ENCODE assay signal across 8 cellular contexts in genomic region chr5:14153932-14154646, GRCh38. TPM values are rescaled to one million over a fixed set of nuclear protein-coding genes. Genes with fewer than 3 reads are reported as not detected.
DNase-seq lines count a peak whose midpoint lies in the region; ATAC-seq and TF ChIP-seq lines count a peak whose summit lies in the region.

No MANE protein-coding gene starts in this region.

- peaks cover 78% of the 10 kb centered on the region for H3K4me1 ChIP-seq in GM23338 (ENCODE audit: insufficient read depth)
- H3K4me1 ChIP-seq in Peyer's patch = peaks cover 0 to 51% (median 14%) of the 10 kb centered on the region in 4 donors
- H3K4me1 ChIP-seq in psoas muscle = peaks cover 66% of the 10 kb centered on the region

- H3K4me3 ChIP-seq in AG09309 (ENCODE audit: control insufficient read depth, low read depth, low read length) (peak overlapping the region; percentile 9), GM23338 (0 out of 2 replicates have a peak overlapping the region, but pooled peaks have one; percentile 14), Peyer's patch (peak overlapping the region in 1 of 4 donors; percentile 8), psoas muscle (peak overlapping the region; percentile 41)

- DNase-seq in AG09309 (ENCODE audit: low read depth) = peak; percentile 51
- DNase-seq in GM23338 (ENCODE audit: low spot score) = peak; percentile 63
- DNase-seq in Peyer's patch = peak; percentile 36 to 83 (median 69)
- peak; percentile 83 for DNase-seq in glomerular visceral epithelial cell (ENCODE audit: extremely low spot score)
- DNase-seq in psoas muscle = peak; percentile 68 to 83
- DNase-seq in cerebellum (ENCODE audit: low spot score) = no peak
- no peak for DNase-seq in GM13976 (ENCODE audit: low spot score)
- no peak for DNase-seq in middle frontal gyrus (ENCODE audit: extremely low spot score, low spot score)

- intact Hi-C loops in psoas muscle (cut with DNase I) = no loop called here

- peak overlapping the region; percentile 45 for H3K4me2 ChIP-seq in GM23338

- peak overlapping the region; percentile 85 for H3K27ac Mint-ChIP-seq in GM23338

- peaks cover 49% of the 10 kb centered on the region for H3K4me1 Mint-ChIP-seq in GM23338

- TF ChIP-seq CTCF in AG09309 (IDR thresholded peaks at IDR 0.05; ENCODE audit: control insufficient read depth, insufficient read depth, low read depth, low read length, missing control alignments) = no peak
- no peak for TF ChIP-seq CTCF in GM23338 (conservative IDR thresholded peaks at IDR 0.05; ENCODE audit: low read depth in 2 of 2)
- TF ChIP-seq CTCF in Peyer's patch (IDR thresholded peaks at IDR 0.05) = no peak
- TF ChIP-seq CTCF in psoas muscle (IDR thresholded peaks at IDR 0.05) = no peak
- no peak for TF ChIP-seq CTCF in GM13976 (IDR thresholded peaks at IDR 0.05; ENCODE audit: borderline replicate concordance, control extremely low read depth, extremely low read depth, insufficient read depth, missing control alignments)

- 6 to 12% (median 6%) methylated on average over 12 of the region's 12 CpGs for WGBS in psoas muscle, 3 donors

- H2AFZ ChIP-seq in GM23338 = no peak overlapping the region

- peak; percentile 79 for ATAC-seq in GM23338
- ATAC-seq in psoas muscle = peak; percentile 81 to 90 (median 87)

- H3K27me3 Mint-ChIP-seq in GM23338 (ENCODE audit: insufficient read depth, low read depth, poor library complexity) = peaks cover 8% of the 10 kb centered on the region

- H3F3A ChIP-seq in GM23338 (replicated peaks; ENCODE audit: low read depth) = no peaks in the 10 kb centered on the region

- no peaks in the 10 kb centered on the region for H3K27me3 ChIP-seq in GM23338 (ENCODE audit: insufficient read depth)
- H3K27me3 ChIP-seq in Peyer's patch = no peaks in the 10 kb centered on the region
- H3K27me3 ChIP-seq in psoas muscle (ENCODE audit: insufficient read depth in 3 of 3, low read length in 2 of 3) = no peaks in the 10 kb centered on the region

- no peaks in the 10 kb centered on the region for H3K36me3 Mint-ChIP-seq in GM23338 (ENCODE audit: low read depth)

- TF ChIP-seq POLR2A in Peyer's patch (IDR thresholded peaks at IDR 0.05) = no peak

- 0 out of 2 replicates have a peak overlapping the region, but pooled peaks have one; percentile 20 for H3K27ac ChIP-seq in GM23338 (ENCODE audit: low read depth)
- H3K27ac ChIP-seq in Peyer's patch = peak overlapping the region; percentile 58 to 67 (median 59)
- peak overlapping the region; percentile 80 for H3K27ac ChIP-seq in psoas muscle

- in situ Hi-C loops in GM13976 (cut with MboI; ENCODE audit: low sequenced_read_pairs, unreplicated experiment) = loop anchor here (10.0 to 25.0 kb wide), 2 partner anchors 51 to 508 kb away; partner anchors contain the start of gene OTULIN

- no peaks in the 10 kb centered on the region for H3K36me3 ChIP-seq in GM23338 (ENCODE audit: insufficient read depth)
- no peaks in the 10 kb centered on the region for H3K36me3 ChIP-seq in Peyer's patch
- H3K36me3 ChIP-seq in psoas muscle (ENCODE audit: insufficient read depth in 1 of 2, low read depth in 1 of 2) = no peaks in the 10 kb centered on the region

- H3K4me3 Mint-ChIP-seq in GM23338 = peak overlapping the region; percentile 49

- peaks cover 99% of the 10 kb centered on the region for H3K79me2 ChIP-seq in GM23338 (replicated peaks; ENCODE audit: insufficient read depth)

- no peaks in the 10 kb centered on the region for H3K9me3 Mint-ChIP-seq in GM23338

- H3K9me3 ChIP-seq in Peyer's patch (no peaks in the 10 kb centered on the region), psoas muscle (no peaks in the 10 kb centered on the region)

- H3K9me2 ChIP-seq in GM23338 (ENCODE audit: insufficient read depth) = no peaks in the 10 kb centered on the region

- peaks cover 91% of the 10 kb centered on the region for H4K20me1 ChIP-seq in GM23338 (replicated peaks; ENCODE audit: insufficient read depth)

TF ChIP-seq in GM23338, 12 proteins besides CTCF, POLR2A, EP300 and RAD21 (continues in another document):
- TF ChIP-seq, protein P1, sequence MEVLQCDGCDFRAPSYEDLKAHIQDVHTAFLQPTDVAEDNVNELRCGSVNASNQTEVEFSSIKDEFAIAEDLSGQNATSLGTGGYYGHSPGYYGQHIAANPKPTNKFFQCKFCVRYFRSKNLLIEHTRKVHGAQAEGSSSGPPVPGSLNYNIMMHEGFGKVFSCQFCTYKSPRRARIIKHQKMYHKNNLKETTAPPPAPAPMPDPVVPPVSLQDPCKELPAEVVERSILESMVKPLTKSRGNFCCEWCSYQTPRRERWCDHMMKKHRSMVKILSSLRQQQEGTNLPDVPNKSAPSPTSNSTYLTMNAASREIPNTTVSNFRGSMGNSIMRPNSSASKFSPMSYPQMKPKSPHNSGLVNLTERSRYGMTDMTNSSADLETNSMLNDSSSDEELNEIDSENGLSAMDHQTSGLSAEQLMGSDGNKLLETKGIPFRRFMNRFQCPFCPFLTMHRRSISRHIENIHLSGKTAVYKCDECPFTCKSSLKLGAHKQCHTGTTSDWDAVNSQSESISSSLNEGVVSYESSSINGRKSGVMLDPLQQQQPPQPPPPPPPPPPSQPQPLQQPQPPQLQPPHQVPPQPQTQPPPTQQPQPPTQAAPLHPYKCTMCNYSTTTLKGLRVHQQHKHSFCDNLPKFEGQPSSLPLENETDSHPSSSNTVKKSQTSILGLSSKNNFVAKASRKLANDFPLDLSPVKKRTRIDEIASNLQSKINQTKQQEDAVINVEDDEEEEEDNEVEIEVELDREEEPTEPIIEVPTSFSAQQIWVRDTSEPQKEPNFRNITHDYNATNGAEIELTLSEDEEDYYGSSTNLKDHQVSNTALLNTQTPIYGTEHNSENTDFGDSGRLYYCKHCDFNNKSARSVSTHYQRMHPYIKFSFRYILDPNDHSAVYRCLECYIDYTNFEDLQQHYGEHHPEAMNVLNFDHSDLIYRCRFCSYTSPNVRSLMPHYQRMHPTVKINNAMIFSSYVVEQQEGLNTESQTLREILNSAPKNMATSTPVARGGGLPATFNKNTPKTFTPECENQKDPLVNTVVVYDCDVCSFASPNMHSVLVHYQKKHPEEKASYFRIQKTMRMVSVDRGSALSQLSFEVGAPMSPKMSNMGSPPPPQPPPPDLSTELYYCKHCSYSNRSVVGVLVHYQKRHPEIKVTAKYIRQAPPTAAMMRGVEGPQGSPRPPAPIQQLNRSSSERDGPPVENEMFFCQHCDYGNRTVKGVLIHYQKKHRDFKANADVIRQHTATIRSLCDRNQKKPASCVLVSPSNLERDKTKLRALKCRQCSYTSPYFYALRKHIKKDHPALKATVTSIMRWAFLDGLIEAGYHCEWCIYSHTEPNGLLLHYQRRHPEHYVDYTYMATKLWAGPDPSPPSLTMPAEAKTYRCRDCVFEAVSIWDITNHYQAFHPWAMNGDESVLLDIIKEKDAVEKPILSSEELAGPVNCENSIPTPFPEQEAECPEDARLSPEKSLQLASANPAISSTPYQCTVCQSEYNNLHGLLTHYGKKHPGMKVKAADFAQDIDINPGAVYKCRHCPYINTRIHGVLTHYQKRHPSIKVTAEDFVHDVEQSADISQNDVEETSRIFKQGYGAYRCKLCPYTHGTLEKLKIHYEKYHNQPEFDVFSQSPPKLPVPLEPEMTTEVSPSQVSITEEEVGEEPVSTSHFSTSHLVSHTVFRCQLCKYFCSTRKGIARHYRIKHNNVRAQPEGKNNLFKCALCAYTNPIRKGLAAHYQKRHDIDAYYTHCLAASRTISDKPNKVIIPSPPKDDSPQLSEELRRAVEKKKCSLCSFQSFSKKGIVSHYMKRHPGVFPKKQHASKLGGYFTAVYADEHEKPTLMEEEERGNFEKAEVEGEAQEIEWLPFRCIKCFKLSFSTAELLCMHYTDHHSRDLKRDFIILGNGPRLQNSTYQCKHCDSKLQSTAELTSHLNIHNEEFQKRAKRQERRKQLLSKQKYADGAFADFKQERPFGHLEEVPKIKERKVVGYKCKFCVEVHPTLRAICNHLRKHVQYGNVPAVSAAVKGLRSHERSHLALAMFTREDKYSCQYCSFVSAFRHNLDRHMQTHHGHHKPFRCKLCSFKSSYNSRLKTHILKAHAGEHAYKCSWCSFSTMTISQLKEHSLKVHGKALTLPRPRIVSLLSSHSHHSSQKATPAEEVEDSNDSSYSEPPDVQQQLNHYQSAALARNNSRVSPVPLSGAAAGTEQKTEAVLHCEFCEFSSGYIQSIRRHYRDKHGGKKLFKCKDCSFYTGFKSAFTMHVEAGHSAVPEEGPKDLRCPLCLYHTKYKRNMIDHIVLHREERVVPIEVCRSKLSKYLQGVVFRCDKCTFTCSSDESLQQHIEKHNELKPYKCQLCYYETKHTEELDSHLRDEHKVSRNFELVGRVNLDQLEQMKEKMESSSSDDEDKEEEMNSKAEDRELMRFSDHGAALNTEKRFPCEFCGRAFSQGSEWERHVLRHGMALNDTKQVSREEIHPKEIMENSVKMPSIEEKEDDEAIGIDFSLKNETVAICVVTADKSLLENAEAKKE (CRISPR knock-in tag; IDR thresholded peaks at IDR 0.05) = no peak
- TF ChIP-seq NANOG (IDR thresholded peaks at IDR 0.05; ENCODE audit: borderline replicate concordance) = no peak
- TF ChIP-seq EZH2 (IDR thresholded peaks at IDR 0.05; ENCODE audit: low read depth, unreplicated experiment) = no peak
- no peak for TF ChIP-seq CREB1 (CRISPR knock-in tag; IDR thresholded peaks at IDR 0.05; ENCODE audit: low read depth)

RNA-seq across cellular contexts. Expression of gene TRIO, which starts 10.9 kb away (rescaled TPM):
- total RNA-seq in GM23338 (2014; rRNA removed; shearing (Covaris generic)) = 83.7 and 113 TPM in 2 replicates
- 13.8 and 14.9 TPM in 2 replicates for polyA plus RNA-seq in GM23338 (2016; fragmentation: Nextera tagmentation; extraction: Ambion mirVana)
- total RNA-seq in Peyer's patch = 100 to 1,000 TPM; 171 to 456 (median 340) TPM
- total RNA-seq in psoas muscle = 10 to 100 TPM; 35.0 to 77.5 (median 51.7) TPM
- 10 to 100 TPM; 18.5 to 31.7 (median 19.4) TPM for polyA plus RNA-seq in psoas muscle
- total RNA-seq in cerebellum = 422 TPM

Comparison
In these comparisons a context has a peak if more than half of its experiments do, and no peak if none do; other contexts are left out.
1. DNase-seq: peak in AG09309 (single experiment), GM23338 (single experiment), Peyer's patch (3 of 3), glomerular visceral epithelial cell (single experiment) and psoas muscle (2 of 2); none in cerebellum (single experiment), GM13976 (single experiment) and middle frontal gyrus (single experiment).
2. H3K27ac ChIP-seq: peak in every context shown above with its lines; median percentile 80 in psoas muscle; 59 in Peyer's patch; 20 in GM23338.